In genomic region chr20:12860619-12861247, GRCh38 we compare ENCODE assay signal across 14 cellular contexts.
DNase-seq lines count a peak whose midpoint lies in the region; ATAC-seq and TF ChIP-seq lines count a peak whose summit lies in the region.
"Had no signal": no experiment of that assay in that cellular context is flagged by ENCODE, and none has a peak within 500 bp of the region (broad histone marks: within the 10 kb centered on the region; RNA-seq: fewer than 3 reads in every experiment).

No MANE protein-coding gene starts in this region.

- no peak for TF ChIP-seq CTCF in epithelial cell of esophagus (IDR thresholded peaks at IDR 0.05; ENCODE audit: insufficient read depth, low read depth, low read length, missing control alignments)
- TF ChIP-seq CTCF in left lung (IDR thresholded peaks at IDR 0.05): no peak
- TF ChIP-seq CTCF in upper lobe of left lung (IDR thresholded peaks at IDR 0.05): no peak

- H3K27me3 Mint-ChIP-seq in activated CD4-positive, alpha-beta T cell treated with anti-CD3 and anti-CD28 coated beads, Interleukin-2, amount 10 ng/mL, durations not matched to agents 7 days and 5 days: no peaks in the 10 kb centered on the region
- H3K27me3 Mint-ChIP-seq: CD4-positive, alpha-beta memory T cell had no signal

- peaks cover 0 to 6% of the 10 kb centered on the region in 2 donors for H3K9me3 ChIP-seq in left lung
- H3K9me3 ChIP-seq in upper lobe of left lung: no peaks in the 10 kb centered on the region
- H3K9me3 ChIP-seq: BE2C had no signal

- H3K4me3 ChIP-seq in epithelial cell of esophagus (ENCODE audit: low read length) (no peak overlapping the region), left lung (no peak overlapping the region), upper lobe of left lung (no peak overlapping the region)
- H3K4me3 ChIP-seq: GM12878, GM23338 had no signal

- peak; percentile 19 for DNase-seq in NCI-H2029 (lab: John Stamatoyannopoulos, UW)
- DNase-seq in epithelial cell of esophagus (ENCODE audit: low read depth): peak; percentile 10
- DNase-seq in left lung: no peak
- no peak for DNase-seq in upper lobe of left lung
- no peak for DNase-seq in activated CD4-positive, alpha-beta T cell treated with anti-CD3 and anti-CD28 coated beads, Interleukin-2, amount 10 ng/mL, durations not matched to agents 7 days and 5 days
- DNase-seq in dermis blood vessel endothelial cell: no peak
- DNase-seq: BE2C; CD4-positive, alpha-beta memory T cell; DMS79; H7 had no signal

- intact Hi-C loops in left lung (cut with DNase I): no loop called here

- H3K36me3 Mint-ChIP-seq in activated CD4-positive, alpha-beta T cell treated with anti-CD3 and anti-CD28 coated beads, Interleukin-2, amount 10 ng/mL, durations not matched to agents 7 days and 5 days (ENCODE audit: low read depth): no peaks in the 10 kb centered on the region
- H3K36me3 Mint-ChIP-seq: CD4-positive, alpha-beta memory T cell had no signal

- H3K9me3 Mint-ChIP-seq in activated CD4-positive, alpha-beta T cell treated with anti-CD3 and anti-CD28 coated beads, Interleukin-2, amount 10 ng/mL, durations not matched to agents 7 days and 5 days: no peaks in the 10 kb centered on the region

- ATAC-seq in left lung (peak; percentile 89), upper lobe of left lung (ENCODE audit: low FRiP score in 2 of 2) (peak; percentile 19 to 70), HG02884 (IDR thresholded peaks at IDR 0.05; ENCODE audit: unreplicated experiment) (no peak)
- ATAC-seq: GM12878, GM23338 had no signal

- no peaks in the 10 kb centered on the region for H3K4me1 Mint-ChIP-seq in activated CD4-positive, alpha-beta T cell treated with anti-CD3 and anti-CD28 coated beads, Interleukin-2, amount 10 ng/mL, durations not matched to agents 7 days and 5 days
- H3K4me1 Mint-ChIP-seq: CD4-positive, alpha-beta memory T cell; GM23338 had no signal

- H3K27ac ChIP-seq in left lung (no peak overlapping the region), upper lobe of left lung (peak overlapping the region in 1 of 4 donors; percentile 4)
- H3K27ac ChIP-seq: C4-2B had no signal

- POLR2A ChIA-PET in activated CD4-positive, alpha-beta T cell treated with anti-CD3 and anti-CD28 coated beads, Interleukin-2, amount 10 ng/mL, durations not matched to agents 7 days and 5 days (lab: Charles Lee): no interaction called here

- H3K36me3 ChIP-seq in left lung (no peaks in the 10 kb centered on the region), upper lobe of left lung (no peaks in the 10 kb centered on the region)
- H3K36me3 ChIP-seq: BE2C had no signal

- no peak for TF ChIP-seq POLR2A in upper lobe of left lung (IDR thresholded peaks at IDR 0.05)

- TF ChIP-seq EP300 in upper lobe of left lung (IDR thresholded peaks at IDR 0.05): no peak

- CTCF ChIA-PET in activated CD4-positive, alpha-beta T cell treated with anti-CD3 and anti-CD28 coated beads, Interleukin-2, amount 10 ng/mL, durations not matched to agents 7 days and 5 days (lab: Charles Lee): no interaction called here

- H3K4me3 Mint-ChIP-seq in activated CD4-positive, alpha-beta T cell treated with anti-CD3 and anti-CD28 coated beads, Interleukin-2, amount 10 ng/mL, durations not matched to agents 7 days and 5 days: no peak overlapping the region
- H3K4me3 Mint-ChIP-seq: CD4-positive, alpha-beta memory T cell; GM23338 had no signal

- H3K4me1 ChIP-seq in left lung: no peaks in the 10 kb centered on the region
- H3K4me1 ChIP-seq in upper lobe of left lung: no peaks in the 10 kb centered on the region
- H3K4me1 ChIP-seq: BE2C had no signal

- no peak overlapping the region for H3K27ac Mint-ChIP-seq in activated CD4-positive, alpha-beta T cell treated with anti-CD3 and anti-CD28 coated beads, Interleukin-2, amount 10 ng/mL, durations not matched to agents 7 days and 5 days
- H3K27ac Mint-ChIP-seq: CD4-positive, alpha-beta memory T cell; GM23338 had no signal

- no peaks in the 10 kb centered on the region for H3K27me3 ChIP-seq in left lung
- H3K27me3 ChIP-seq in upper lobe of left lung: no peaks in the 10 kb centered on the region
- H3K27me3 ChIP-seq: BE2C had no signal

Comparison
In these comparisons a context has a peak if more than half of its experiments do, and no peak if none do; other contexts are left out.
1. DNase-seq: peak in NCI-H2029 (single experiment) and epithelial cell of esophagus (single experiment); none in left lung (0 of 2), upper lobe of left lung (0 of 2), activated CD4-positive, alpha-beta T cell treated with anti-CD3 and anti-CD28 coated beads, Interleukin-2, amount 10 ng/mL, durations not matched to agents 7 days and 5 days (single experiment) and dermis blood vessel endothelial cell (single experiment).